In genomic region chr13:48094404-48094780, GRCh38 we compare ENCODE assay signal across 8 cellular contexts.
DNase-seq lines count a peak whose midpoint lies in the region; ATAC-seq and TF ChIP-seq lines count a peak whose summit lies in the region.

No MANE protein-coding gene starts in this region.

- H3K4me1 ChIP-seq in neutrophil (ENCODE audit: control insufficient read depth in 1 of 2, insufficient read depth in 1 of 2, low read depth in 1 of 2, low read length in 1 of 2) = peaks cover 12 to 14% of the 10 kb centered on the region in 2 experiments

- H3K27ac ChIP-seq in neutrophil = peak overlapping the region; percentile 86

- H3K4me3 ChIP-seq in fibroblast of pulmonary artery (replicated peaks; ENCODE audit: low read depth, low read length) (peak overlapping the region; percentile 94), neutrophil (ENCODE audit: low read depth in 1 of 2, low read length in 1 of 2) (peak overlapping the region; percentile 84 to 89)

- peak; percentile 14 for DNase-seq in GM13977 (ENCODE audit: low spot score)
- DNase-seq in UCSD-AML1 (lab: John Stamatoyannopoulos, UW; ENCODE audit: unreplicated experiment) = peak; percentile 41
- DNase-seq in fibroblast of pulmonary artery (ENCODE audit: low read depth) = no peak
- no peak for DNase-seq in SKM-1 treated with dmso at 0.1 percent for 144 hours (lab: John Stamatoyannopoulos, UW; ENCODE audit: unreplicated experiment)
- no peak for DNase-seq in stimulated activated CD8-positive, alpha-beta memory T cell treated with anti-CD3 and anti-CD28 coated beads, Interleukin-4, amount 100 ng/mL, for 48 hours
- no peak for DNase-seq in NCI-H345 treated with DMSO at 0.1 percent for 48 hours (lab: John Stamatoyannopoulos, UW; ENCODE audit: unreplicated experiment)

- H3K9me3 ChIP-seq in neutrophil = no peaks in the 10 kb centered on the region

- TF ChIP-seq CTCF in GM13977 (IDR thresholded peaks at IDR 0.05; ENCODE audit: extremely low read depth, insufficient read depth, missing control alignments) = no peak
- no peak for TF ChIP-seq CTCF in fibroblast of pulmonary artery (IDR thresholded peaks at IDR 0.05; ENCODE audit: low read length, missing control alignments)
- no peak for TF ChIP-seq CTCF in neutrophil (IDR thresholded peaks at IDR 0.05)

- in situ Hi-C loops in GM13977 (cut with MboI; ENCODE audit: low pct_unique_long_range_greater_than_20kb, low sequenced_read_pairs, unreplicated experiment) = no loop called here

- peak; percentile 12 for ATAC-seq in HG02885 (IDR thresholded peaks at IDR 0.05; ENCODE audit: poor library complexity, unreplicated experiment)

- H3K27me3 ChIP-seq in neutrophil = peaks cover 3% of the 10 kb centered on the region

- peaks cover 3% of the 10 kb centered on the region for H3K36me3 ChIP-seq in neutrophil

Comparison
In these comparisons a context has a peak if more than half of its experiments do, and no peak if none do; other contexts are left out.
1. DNase-seq: peak in GM13977 (single experiment) and UCSD-AML1 (single experiment); none in fibroblast of pulmonary artery (single experiment), SKM-1 treated with dmso at 0.1 percent for 144 hours (single experiment), stimulated activated CD8-positive, alpha-beta memory T cell treated with anti-CD3 and anti-CD28 coated beads, Interleukin-4, amount 100 ng/mL, for 48 hours (single experiment) and NCI-H345 treated with DMSO at 0.1 percent for 48 hours (single experiment).